Comparison of ENCODE assay signal across 17 cellular contexts in the genomic region with DNA sequence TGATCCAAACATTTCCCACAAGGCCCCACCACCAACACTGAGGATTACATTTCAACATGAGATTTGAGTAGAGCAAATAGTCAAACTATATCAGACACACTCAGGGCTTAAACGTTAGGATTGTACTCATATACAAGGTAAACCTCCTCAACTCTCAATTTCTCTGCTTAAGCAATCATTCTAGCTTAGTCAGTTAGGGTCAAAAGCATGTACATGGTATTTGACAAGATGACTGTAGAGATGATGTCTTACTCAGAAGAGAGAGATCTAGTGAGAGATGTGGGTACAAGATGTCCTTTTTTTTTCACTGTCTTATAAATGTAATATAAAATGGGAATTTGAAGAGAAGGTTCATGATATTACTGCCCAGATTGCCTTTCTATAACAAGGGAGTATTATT.
DNase-seq lines count a peak whose midpoint lies in the region; ATAC-seq and TF ChIP-seq lines count a peak whose summit lies in the region.
"Had no signal": no experiment of that assay in that cellular context is flagged by ENCODE, and none has a peak within 500 bp of the region (broad histone marks: within the 10 kb centered on the region; RNA-seq: fewer than 3 reads in every experiment).

No MANE protein-coding gene starts in this region.

- CTCF ChIA-PET in IMR-90 (lab: Yijun Ruan, JAX), result no interaction called here

- H2AK5ac ChIP-seq in IMR-90 (ENCODE audit: low read depth, low read length), result no peak overlapping the region

- no peak overlapping the region for H2AFZ ChIP-seq in IMR-90 (replicated peaks; ENCODE audit: low read length, poor library complexity)

- no peaks in the 10 kb centered on the region for H4K20me1 ChIP-seq in IMR-90 (ENCODE audit: insufficient read depth, low read length)
- H4K20me1 ChIP-seq: BLaER1 had no signal

- H3K79me1 ChIP-seq in IMR-90 (ENCODE audit: low read depth in 1 of 2, low read length in 2 of 2), result peaks cover 5 to 8% of the 10 kb centered on the region in 2 experiments; a peak in 3 of 4 replicates

- no peak overlapping the region for H4K8ac ChIP-seq in IMR-90 (ENCODE audit: low read depth in 2 of 2, low read length in 2 of 2)

- no peak overlapping the region for H2BK15ac ChIP-seq in IMR-90 (ENCODE audit: low read depth, low read length)

- dilution Hi-C loops in IMR-90 (cut with HindIII; ENCODE audit: low sequenced_read_pairs, unreplicated experiment), result no loop called here

- H3K18ac ChIP-seq in IMR-90 (ENCODE audit: low read depth, low read length), result no peak overlapping the region

- no peak overlapping the region for H4K91ac ChIP-seq in IMR-90 (ENCODE audit: insufficient read depth, low read depth, low read length)

- TF ChIP-seq EP300 in gastroesophageal sphincter (IDR thresholded peaks at IDR 0.05), result no peak
- no peak for TF ChIP-seq EP300 in stomach (IDR thresholded peaks at IDR 0.05)

- no peak overlapping the region for H2AK9ac ChIP-seq in IMR-90 (replicated peaks; ENCODE audit: low read depth, low read length, poor library complexity)

- H3K27ac ChIP-seq in IMR-90 (ENCODE audit: insufficient read depth, low read length) (no peak overlapping the region), gastroesophageal sphincter (no peak overlapping the region), stomach (no peak overlapping the region)
- H3K27ac ChIP-seq: BLaER1 had no signal

- H3K23ac ChIP-seq in IMR-90 (ENCODE audit: low read depth, low read length), result no peak overlapping the region

- no peaks in the 10 kb centered on the region for H3K9me1 ChIP-seq in IMR-90 (ENCODE audit: insufficient read depth, low read length)

- H3K36me3 ChIP-seq in IMR-90 (ENCODE audit: control insufficient read depth, insufficient read depth, low read length), result no peaks in the 10 kb centered on the region
- no peaks in the 10 kb centered on the region for H3K36me3 ChIP-seq in gastroesophageal sphincter
- H3K36me3 ChIP-seq in stomach, result no peaks in the 10 kb centered on the region
- H3K36me3 ChIP-seq: BLaER1 had no signal

- H3K4me3 ChIP-seq in IMR-90 (ENCODE audit: insufficient read depth, low read depth, low read length) (no peak overlapping the region), epithelial cell of esophagus (ENCODE audit: low read length) (no peak overlapping the region), skeletal muscle cell (ENCODE audit: low read depth, low read length) (no peak overlapping the region), gastroesophageal sphincter (no peak overlapping the region), stomach (no peak overlapping the region)
- H3K4me3 ChIP-seq: BLaER1 had no signal

- whole genome bisulfite sequencing in IMR-90 (ENCODE audit: extremely low coverage in 2 of 2, insufficient read length in 1 of 2), 2 experiments, result no CpG with 5 or more reads among the region's 1 CpG
- WGBS in gastroesophageal sphincter (ENCODE audit: low coverage in 1 of 2), 2 donors, result 40 to 90% methylated on average over 1 of the region's 1 CpG
- 56 to 76% (median 69%) methylated on average over 1 of the region's 1 CpG for WGBS in stomach, 5 donors

- no peak overlapping the region for H3K56ac ChIP-seq in IMR-90 (ENCODE audit: extremely low read depth, insufficient read depth, low read length)

- no peak for TF ChIP-seq RAD21 in IMR-90 (IDR thresholded peaks at IDR 0.05; ENCODE audit: low read length)

- no peak overlapping the region for H3K14ac ChIP-seq in IMR-90 (replicated peaks; ENCODE audit: low read depth, low read length)

- POLR2A ChIA-PET in IMR-90 (lab: Charles Lee; ENCODE audit: unreplicated experiment), result no interaction called here

- no peak overlapping the region for H2BK120ac ChIP-seq in IMR-90 (ENCODE audit: low read depth, low read length)

- no peak overlapping the region for H3K4ac ChIP-seq in IMR-90 (ENCODE audit: low read depth, low read length)

- H4K5ac ChIP-seq in IMR-90 (ENCODE audit: low read depth, low read length), result no peak overlapping the region

- H2BK20ac ChIP-seq in IMR-90 (ENCODE audit: low read depth, low read length), result no peak overlapping the region

- intact Hi-C loops in IMR-90 (cut with micrococcal nuclease), result no loop called here
- intact Hi-C loops in stomach (cut with DNase I; ENCODE audit: low total_unique reads), result no loop called here

- H3K27me3 ChIP-seq in IMR-90 (ENCODE audit: control insufficient read depth, insufficient read depth, low read length) (no peaks in the 10 kb centered on the region), gastroesophageal sphincter (no peaks in the 10 kb centered on the region), stomach (no peaks in the 10 kb centered on the region)
- H3K27me3 ChIP-seq: BLaER1 had no signal

- no peak for ATAC-seq in IMR-90 (ENCODE audit: low read depth)
- ATAC-seq in gastroesophageal sphincter, result no peak
- ATAC-seq in GM18502 (IDR thresholded peaks at IDR 0.05; ENCODE audit: poor library complexity, unreplicated experiment), result no peak
- no peak for ATAC-seq in HG02763 (IDR thresholded peaks at IDR 0.05; ENCODE audit: unreplicated experiment)
- ATAC-seq: HepG2 had no signal

- in situ Hi-C loops in IMR-90 (cut with MboI; ENCODE audit: low sequenced_read_pairs), result no loop called here

- no peak overlapping the region for H2BK5ac ChIP-seq in IMR-90 (ENCODE audit: low read depth, low read length, poor library complexity, severe bottlenecking)

- H3K9ac ChIP-seq in IMR-90 (ENCODE audit: low read depth, low read length), result no peak overlapping the region
- H3K9ac ChIP-seq: BLaER1 had no signal

- no TSS peak for BruUV-seq in IMR-90 (replicated peaks; lab: Mats Ljungman, UMichigan)

- TF ChIP-seq POLR2A in IMR-90 (IDR thresholded peaks at IDR 0.05; ENCODE audit: low read depth, low read length) (no peak), gastroesophageal sphincter (IDR thresholded peaks at IDR 0.05) (no peak), stomach (IDR thresholded peaks at IDR 0.05) (no peak)

- TF ChIP-seq CTCF in IMR-90 (conservative IDR thresholded peaks at IDR 0.05; ENCODE audit: low read depth, low read length), result no peak
- TF ChIP-seq CTCF in epithelial cell of esophagus (IDR thresholded peaks at IDR 0.05; ENCODE audit: insufficient read depth, low read depth, low read length, missing control alignments), result no peak
- no peak for TF ChIP-seq CTCF in gastroesophageal sphincter (IDR thresholded peaks at IDR 0.05)
- TF ChIP-seq CTCF in stomach (IDR thresholded peaks at IDR 0.05), result no peak

- H3K9me3 ChIP-seq in IMR-90 (ENCODE audit: control insufficient read depth, insufficient read depth, low read length) (no peaks in the 10 kb centered on the region), gastroesophageal sphincter (no peaks in the 10 kb centered on the region), stomach (no peaks in the 10 kb centered on the region)
- H3K9me3 ChIP-seq: BLaER1 had no signal

- H3K4me1 ChIP-seq in IMR-90 (ENCODE audit: control insufficient read depth, insufficient read depth, low read length), result no peaks in the 10 kb centered on the region
- peaks cover 0 to 6% (median 0%) of the 10 kb centered on the region in 3 donors for H3K4me1 ChIP-seq in gastroesophageal sphincter
- H3K4me1 ChIP-seq in stomach, result peaks cover 0 to 15% (median 3%) of the 10 kb centered on the region in 4 donors
- H3K4me1 ChIP-seq: BLaER1 had no signal

- H3K4me2 ChIP-seq in IMR-90 (ENCODE audit: low read depth, low read length), result no peak overlapping the region
- H3K4me2 ChIP-seq: BLaER1 had no signal

- DNase-seq in IMR-90 (peak; percentile 16), amniotic epithelial cell (ENCODE audit: low read depth) (peak; percentile 32), epithelial cell of esophagus (ENCODE audit: low read depth) (peak; percentile 5), skeletal muscle cell (ENCODE audit: low read depth) (peak; percentile 52), stomach (no peak)
- DNase-seq: 8988T; CD4-positive, alpha-beta memory T cell; DMS153; DMS79 treated with DMSO at 0.1 percent for 48 hours; GF-D8; GOT3; H7 had no signal

TF ChIP-seq in IMR-90, 13 proteins besides CTCF, POLR2A, EP300 and RAD21:
- TF ChIP-seq MAFK (IDR thresholded peaks at IDR 0.05; ENCODE audit: low read depth, low read length) (no peak), SMC3 (IDR thresholded peaks at IDR 0.05; ENCODE audit: low read depth, low read length) (no peak), RFX5 (IDR thresholded peaks at IDR 0.05; ENCODE audit: low read depth, low read length) (no peak), MAZ (IDR thresholded peaks at IDR 0.05; ENCODE audit: borderline replicate concordance, low read depth, low read length) (no peak), FOS (IDR thresholded peaks at IDR 0.05; ENCODE audit: low read depth, low read length) (no peak), BHLHE40 (IDR thresholded peaks at IDR 0.05; ENCODE audit: low read depth, low read length) (no peak), MXI1 (IDR thresholded peaks at IDR 0.05; ENCODE audit: borderline replicate concordance, low read depth, low read length) (no peak), CHD1 (IDR thresholded peaks at IDR 0.05; ENCODE audit: low read depth, low read length) (no peak), NFE2L2 (IDR thresholded peaks at IDR 0.05; ENCODE audit: low read depth, low read length) (no peak), CEBPB (IDR thresholded peaks at IDR 0.05; ENCODE audit: low read depth, low read length) (no peak; the same call in 1 of the 2 replicates), USF2 (IDR thresholded peaks at IDR 0.05; ENCODE audit: low read depth, low read length) (no peak), RCOR1 (IDR thresholded peaks at IDR 0.05; ENCODE audit: insufficient replicate concordance, low read length) (no peak)
- TF ChIP-seq, protein P1, sequence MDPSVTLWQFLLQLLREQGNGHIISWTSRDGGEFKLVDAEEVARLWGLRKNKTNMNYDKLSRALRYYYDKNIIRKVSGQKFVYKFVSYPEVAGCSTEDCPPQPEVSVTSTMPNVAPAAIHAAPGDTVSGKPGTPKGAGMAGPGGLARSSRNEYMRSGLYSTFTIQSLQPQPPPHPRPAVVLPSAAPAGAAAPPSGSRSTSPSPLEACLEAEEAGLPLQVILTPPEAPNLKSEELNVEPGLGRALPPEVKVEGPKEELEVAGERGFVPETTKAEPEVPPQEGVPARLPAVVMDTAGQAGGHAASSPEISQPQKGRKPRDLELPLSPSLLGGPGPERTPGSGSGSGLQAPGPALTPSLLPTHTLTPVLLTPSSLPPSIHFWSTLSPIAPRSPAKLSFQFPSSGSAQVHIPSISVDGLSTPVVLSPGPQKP (IDR thresholded peaks at IDR 0.05; ENCODE audit: borderline replicate concordance, low read depth, low read length), result no peak
